In the genomic region with DNA sequence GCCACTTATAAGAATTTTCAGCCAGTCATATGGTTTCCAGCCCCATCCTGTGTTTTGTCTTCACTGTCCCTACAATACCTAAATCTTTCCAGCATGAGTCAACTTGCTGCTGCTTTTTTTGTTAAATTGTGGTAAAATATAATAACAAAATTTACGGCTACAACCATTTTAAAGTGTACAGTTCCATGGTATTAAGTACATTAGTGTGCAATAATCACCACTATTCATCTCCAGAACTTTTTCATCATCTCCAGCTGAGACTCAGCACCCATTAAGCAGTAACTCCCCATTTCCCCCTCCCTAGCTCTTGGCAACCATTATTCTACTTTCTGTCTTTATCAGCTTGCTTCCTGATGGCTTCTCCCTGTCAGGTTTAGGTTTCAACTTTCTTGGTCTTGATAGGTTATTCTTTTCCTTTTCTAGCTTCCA, we compare ENCODE assay signal across 20 cellular contexts. TPM values are rescaled to one million over a fixed set of nuclear protein-coding genes. Genes with fewer than 3 reads are reported as not detected.
DNase-seq lines count a peak whose midpoint lies in the region; ATAC-seq and TF ChIP-seq lines count a peak whose summit lies in the region.
"Had no signal": no experiment of that assay in that cellular context is flagged by ENCODE, and none has a peak within 500 bp of the region (broad histone marks: within the 10 kb centered on the region; RNA-seq: fewer than 3 reads in every experiment).

No MANE protein-coding gene starts in this region.

- H3K9me3 ChIP-seq in neural progenitor cell (ENCODE audit: low read depth), result no peaks in the 10 kb centered on the region
- H3K9me3 ChIP-seq: left lung, MG63, sigmoid colon had no signal

- peaks cover 37% of the 10 kb centered on the region for H3K4me1 ChIP-seq in neural progenitor cell

- no peaks in the 10 kb centered on the region for H3K9me3 Mint-ChIP-seq in neural progenitor cell
- H3K9me3 Mint-ChIP-seq in natural killer cell treated with Interleukin-12 subunit alpha and Interleukin-12 subunit beta and Interleukin-15 and Interleukin-18, amount 100 ng/mL, for 72 hours, result no peaks in the 10 kb centered on the region
- H3K9me3 Mint-ChIP-seq: activated naive CD4-positive, alpha-beta T cell treated with anti-CD3 and anti-CD28 coated beads for 36 hours; central memory CD8-positive, alpha-beta T cell; naive thymus-derived CD4-positive, alpha-beta T cell had no signal

- H3K4me1 Mint-ChIP-seq in neural progenitor cell, result peaks cover 37% of the 10 kb centered on the region
- peaks cover 29 to 36% of the 10 kb centered on the region in 2 donors for H3K4me1 Mint-ChIP-seq in natural killer cell treated with Interleukin-12 subunit alpha and Interleukin-12 subunit beta and Interleukin-15 and Interleukin-18, amount 100 ng/mL, for 72 hours (ENCODE audit: low read depth in 2 of 2)

- TF ChIP-seq CTCF in choroid plexus epithelial cell (conservative IDR thresholded peaks at IDR 0.05; ENCODE audit: low read depth, low read length), result no peak
- no peak for TF ChIP-seq CTCF in neural progenitor cell (IDR thresholded peaks at IDR 0.05)

- DNase-seq in NCI-H146 treated with DMSO at 0.1 percent for 48 hours (lab: John Stamatoyannopoulos, UW; ENCODE audit: unreplicated experiment) (peak; percentile 41), NCI-H146 (lab: John Stamatoyannopoulos, UW) (no peak), LHCN-M2 (ENCODE audit: low read depth) (peak; percentile 44), choroid plexus epithelial cell (ENCODE audit: low read depth) (peak; percentile 63), neural progenitor cell (ENCODE audit: low spot score) (peak; percentile 6), RPMI8226 (no peak)
- DNase-seq in natural killer cell treated with Interleukin-12 subunit alpha and Interleukin-12 subunit beta and Interleukin-15 and Interleukin-18, amount 100 ng/mL, for 72 hours (ENCODE audit: low spot score), result no peak
- DNase-seq: 8988T; activated CD8-positive, alpha-beta memory T cell treated with anti-CD3 and anti-CD28 coated beads, Interleukin-2, amount 10 ng/mL, durations not matched to agents 7 days and 5 days; activated naive CD4-positive, alpha-beta T cell treated with anti-CD3 and anti-CD28 coated beads for 36 hours; hypothalamus; left lung; MG63; naive thymus-derived CD4-positive, alpha-beta T cell; NCI-H345; sigmoid colon; stimulated activated naive CD4-positive, alpha-beta T cell had no signal

- H3K27me3 ChIP-seq in neural progenitor cell, result no peaks in the 10 kb centered on the region
- H3K27me3 ChIP-seq: left lung, MG63, sigmoid colon had no signal

- H3K4me3 ChIP-seq in choroid plexus epithelial cell (ENCODE audit: low read depth, low read length), result no peak overlapping the region
- no peak overlapping the region for H3K4me3 ChIP-seq in neural progenitor cell
- H3K4me3 ChIP-seq: left lung, MG63, sigmoid colon had no signal

- H3K27me3 Mint-ChIP-seq in neural progenitor cell (ENCODE audit: insufficient read depth, low read depth), result no peaks in the 10 kb centered on the region
- no peaks in the 10 kb centered on the region for H3K27me3 Mint-ChIP-seq in natural killer cell treated with Interleukin-12 subunit alpha and Interleukin-12 subunit beta and Interleukin-15 and Interleukin-18, amount 100 ng/mL, for 72 hours
- H3K27me3 Mint-ChIP-seq: activated CD8-positive, alpha-beta memory T cell treated with anti-CD3 and anti-CD28 coated beads, Interleukin-2, amount 10 ng/mL, durations not matched to agents 7 days and 5 days; central memory CD8-positive, alpha-beta T cell; naive thymus-derived CD4-positive, alpha-beta T cell had no signal

- H3K36me3 Mint-ChIP-seq in neural progenitor cell, result no peaks in the 10 kb centered on the region
- no peaks in the 10 kb centered on the region for H3K36me3 Mint-ChIP-seq in natural killer cell treated with Interleukin-12 subunit alpha and Interleukin-12 subunit beta and Interleukin-15 and Interleukin-18, amount 100 ng/mL, for 72 hours

- no peaks in the 10 kb centered on the region for H3K36me3 ChIP-seq in neural progenitor cell
- H3K36me3 ChIP-seq: left lung, sigmoid colon had no signal

- no peaks in the 10 kb centered on the region for H3F3A ChIP-seq in neural progenitor cell (ENCODE audit: low read depth)

- peak overlapping the region; percentile 25 for H3K4me2 ChIP-seq in neural progenitor cell

- peaks cover 79% of the 10 kb centered on the region for H4K20me1 ChIP-seq in neural progenitor cell (ENCODE audit: low read depth)

- peaks cover 100% of the 10 kb centered on the region for H3K79me2 ChIP-seq in neural progenitor cell (ENCODE audit: low read depth)

- H3K27ac Mint-ChIP-seq in neural progenitor cell, result peak overlapping the region; percentile 57
- H3K27ac Mint-ChIP-seq in natural killer cell treated with Interleukin-12 subunit alpha and Interleukin-12 subunit beta and Interleukin-15 and Interleukin-18, amount 100 ng/mL, for 72 hours, result no peak overlapping the region
- H3K27ac Mint-ChIP-seq: activated CD8-positive, alpha-beta memory T cell treated with anti-CD3 and anti-CD28 coated beads, Interleukin-2, amount 10 ng/mL, durations not matched to agents 7 days and 5 days; activated naive CD4-positive, alpha-beta T cell treated with anti-CD3 and anti-CD28 coated beads for 36 hours; naive thymus-derived CD4-positive, alpha-beta T cell had no signal

- H3K4me3 Mint-ChIP-seq in neural progenitor cell, result no peak overlapping the region
- H3K4me3 Mint-ChIP-seq in natural killer cell treated with Interleukin-12 subunit alpha and Interleukin-12 subunit beta and Interleukin-15 and Interleukin-18, amount 100 ng/mL, for 72 hours, result no peak overlapping the region
- H3K4me3 Mint-ChIP-seq: activated CD8-positive, alpha-beta memory T cell treated with anti-CD3 and anti-CD28 coated beads, Interleukin-2, amount 10 ng/mL, durations not matched to agents 7 days and 5 days; activated naive CD4-positive, alpha-beta T cell treated with anti-CD3 and anti-CD28 coated beads for 36 hours; central memory CD8-positive, alpha-beta T cell had no signal

- H2AFZ ChIP-seq in neural progenitor cell (replicated peaks), result no peak overlapping the region

- ATAC-seq in natural killer cell treated with Interleukin-12 subunit alpha and Interleukin-12 subunit beta and Interleukin-15 and Interleukin-18, amount 100 ng/mL, for 72 hours, result no peak
- ATAC-seq in HG02759 (IDR thresholded peaks at IDR 0.05; ENCODE audit: unreplicated experiment), result no peak
- ATAC-seq: activated CD8-positive, alpha-beta memory T cell treated with anti-CD3 and anti-CD28 coated beads, Interleukin-2, amount 10 ng/mL, durations not matched to agents 7 days and 5 days; left lung; naive thymus-derived CD4-positive, alpha-beta T cell had no signal

- peak overlapping the region; percentile 40 for H3K27ac ChIP-seq in neural progenitor cell
- H3K27ac ChIP-seq: epithelial cell of prostate, sigmoid colon had no signal

- no peak overlapping the region for H3K9ac ChIP-seq in neural progenitor cell

RNA-seq across cellular contexts. Expression of a gene that starts 39.1 kb away (rescaled TPM):
- 39.4 and 47.1 TPM in 2 replicates for total RNA-seq in LHCN-M2 (2014; rRNA removed)
- 7.4 TPM for polyA plus RNA-seq in LHCN-M2 (2012)
- 89.0 and 128 TPM in 2 replicates for total RNA-seq in neural progenitor cell (ENCODE audit: low replicate concordance)
- total RNA-seq in natural killer cell treated with Interleukin-12 subunit alpha and Interleukin-12 subunit beta and Interleukin-15 and Interleukin-18, amount 100 ng/mL, for 72 hours, result 10 to 100 TPM; 15.2 to 17.6 TPM

Comparison
In these comparisons a context has a peak if more than half of its experiments do, and no peak if none do; other contexts are left out.
1. DNase-seq: peak in NCI-H146 treated with DMSO at 0.1 percent for 48 hours (single experiment), LHCN-M2 (single experiment), choroid plexus epithelial cell (single experiment) and neural progenitor cell (single experiment); none in NCI-H146 (single experiment), RPMI8226 (single experiment) and natural killer cell treated with Interleukin-12 subunit alpha and Interleukin-12 subunit beta and Interleukin-15 and Interleukin-18, amount 100 ng/mL, for 72 hours (single experiment).